Comparison of ENCODE assay signal across 13 cellular contexts in the genomic region with DNA sequence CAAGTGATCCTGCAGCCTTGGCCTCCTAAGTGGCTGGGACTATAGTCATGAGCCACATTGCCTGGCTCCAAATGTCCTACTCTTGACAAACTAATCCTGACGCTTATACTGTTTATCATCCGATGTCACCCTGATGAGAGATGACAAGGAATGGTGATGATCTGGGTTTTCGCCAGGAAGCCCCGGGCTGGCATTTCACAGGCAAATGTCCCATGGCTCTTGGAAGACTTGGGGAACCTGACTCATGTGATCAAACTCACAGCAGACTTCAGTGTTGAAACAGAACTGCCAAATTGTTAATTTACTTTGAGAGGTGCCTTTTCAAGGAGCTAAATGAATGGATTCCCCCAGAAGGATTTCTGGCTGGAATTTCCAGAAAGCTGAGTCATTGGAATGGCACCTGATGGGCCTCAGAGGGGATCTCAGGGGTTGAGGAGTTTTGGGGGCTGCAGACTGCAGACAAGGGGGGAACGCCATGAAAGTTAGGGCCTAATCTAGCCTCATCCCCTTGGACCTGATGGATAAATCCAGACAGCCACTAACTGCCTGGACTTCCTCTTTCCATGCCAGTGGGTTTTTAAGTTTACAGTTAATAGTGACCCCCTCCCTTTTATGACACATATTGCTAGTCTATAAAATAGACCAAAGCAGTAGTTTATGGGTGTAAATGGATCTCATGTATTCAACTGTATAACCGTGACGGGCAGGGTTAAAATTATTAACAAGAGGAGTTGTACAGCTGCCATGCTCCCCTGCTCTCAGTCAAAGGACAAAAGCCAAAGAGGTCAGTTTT.
DNase-seq lines count a peak whose midpoint lies in the region; ATAC-seq and TF ChIP-seq lines count a peak whose summit lies in the region.
"Had no signal": no experiment of that assay in that cellular context is flagged by ENCODE, and none has a peak within 500 bp of the region (broad histone marks: within the 10 kb centered on the region; RNA-seq: fewer than 3 reads in every experiment).

No MANE protein-coding gene starts in this region.

- ATAC-seq in CD4-positive, alpha-beta T cell (ENCODE audit: poor library complexity), result no peak
- ATAC-seq in GM18868 (IDR thresholded peaks at IDR 0.05; ENCODE audit: unreplicated experiment), result no peak
- ATAC-seq: activated CD4-positive, CD25-positive, alpha-beta regulatory T cell treated with anti-CD3 and anti-CD28 coated beads, Interleukin-2, amount 50 U/mL, for 24 hours; body of pancreas had no signal

- peaks cover 3% of the 10 kb centered on the region for H3K36me3 Mint-ChIP-seq in nephron (ENCODE audit: low read depth)
- H3K36me3 Mint-ChIP-seq in CD4-positive, alpha-beta T cell (ENCODE audit: low read depth), result no peaks in the 10 kb centered on the region

- no peaks in the 10 kb centered on the region for H3K9me3 ChIP-seq in CD4-positive, alpha-beta T cell (ENCODE audit: control insufficient read depth, low read length)
- H3K9me3 ChIP-seq: body of pancreas had no signal

- H3K4me1 Mint-ChIP-seq in nephron, result peaks cover 48% of the 10 kb centered on the region
- H3K4me1 Mint-ChIP-seq in CD4-positive, alpha-beta T cell (ENCODE audit: low read depth), result no peaks in the 10 kb centered on the region

- H3K4me3 ChIP-seq in NB4 (ENCODE audit: low read depth, low read length), result no peak overlapping the region
- H3K4me3 ChIP-seq: body of pancreas had no signal

- H3K27me3 ChIP-seq in CD4-positive, alpha-beta T cell (ENCODE audit: control insufficient read depth, insufficient read depth, low read length), result no peaks in the 10 kb centered on the region
- H3K27me3 ChIP-seq: body of pancreas had no signal

- DNase-seq in EL (peak; percentile 54), NB4 (ENCODE audit: low read depth) (peak; percentile 58), ecto neural progenitor cell (ENCODE audit: low spot score) (peak; percentile 32), T-helper 9 cell (no peak)
- no peak for DNase-seq in activated T-cell treated with anti-CD3 and anti-CD28 coated beads, Interleukin-2, amount 50 U/mL, for 48 hours
- no peak for DNase-seq in CD4-positive, alpha-beta T cell
- DNase-seq: body of pancreas, SHP77 treated with DMSO at 0.1 percent for 48 hours had no signal

- CTCF ChIA-PET in CD4-positive, alpha-beta T cell (lab: Charles Lee), result no interaction called here

- no peak overlapping the region for H3K4me3 Mint-ChIP-seq in nephron
- no peak overlapping the region for H3K4me3 Mint-ChIP-seq in CD4-positive, alpha-beta T cell
- H3K4me3 Mint-ChIP-seq: activated T-helper 1 cell treated with anti-CD3 and anti-CD28 coated beads, Interleukin-12 subunit alpha, Interleukin-12 subunit beta, Interleukin-2, Interleukin-4 antibody, amounts not matched to agents 30 ng/mL and 10 ng/mL and 1 ng/mL, durations not matched to agents 14 hours and 24 hours and 36 hours had no signal

- TF ChIP-seq POLR2A in NB4 (IDR thresholded peaks at IDR 0.05; ENCODE audit: extremely low read depth, insufficient read length), result no peak

- no peaks in the 10 kb centered on the region for H3K9me3 Mint-ChIP-seq in nephron
- no peaks in the 10 kb centered on the region for H3K9me3 Mint-ChIP-seq in CD4-positive, alpha-beta T cell
- H3K9me3 Mint-ChIP-seq: activated T-helper 1 cell treated with anti-CD3 and anti-CD28 coated beads, Interleukin-12 subunit alpha, Interleukin-12 subunit beta, Interleukin-2, Interleukin-4 antibody, amounts not matched to agents 30 ng/mL and 10 ng/mL and 1 ng/mL, durations not matched to agents 14 hours and 24 hours and 36 hours had no signal

- H3K27me3 Mint-ChIP-seq in nephron (ENCODE audit: low read depth), result peaks cover 6% of the 10 kb centered on the region
- no peaks in the 10 kb centered on the region for H3K27me3 Mint-ChIP-seq in CD4-positive, alpha-beta T cell

- H3K27ac ChIP-seq in CD4-positive, alpha-beta T cell (ENCODE audit: low read depth, low read length), result no peak overlapping the region
- H3K27ac ChIP-seq: body of pancreas, C4-2B had no signal

- POLR2A ChIA-PET in CD4-positive, alpha-beta T cell (lab: Charles Lee), result interaction anchor here (0.7 kb wide), 1 partner anchor 198 kb away, joined by 3 read pairs; no protein-coding TSS in a partner anchor

- peak overlapping the region; percentile 84 to 94 (median 87) for H3K27ac Mint-ChIP-seq in nephron
- H3K27ac Mint-ChIP-seq in CD4-positive, alpha-beta T cell, result no peak overlapping the region

- TF ChIP-seq CTCF in NB4 (IDR thresholded peaks at IDR 0.05; ENCODE audit: low read depth, low read length), result no peak
- TF ChIP-seq CTCF in nephron (IDR thresholded peaks at IDR 0.05; ENCODE audit: unreplicated experiment in 3 of 3), result no peak
- TF ChIP-seq CTCF in CD4-positive, alpha-beta T cell (IDR thresholded peaks at IDR 0.05), result no peak

- intact Hi-C loops in CD4-positive, alpha-beta T cell (cut with DNase I, micrococcal nuclease), result no loop called here

Comparison
In these comparisons a context has a peak if more than half of its experiments do, and no peak if none do; other contexts are left out.
1. DNase-seq: peak in EL (single experiment), NB4 (single experiment) and ecto neural progenitor cell (single experiment); none in activated T-cell treated with anti-CD3 and anti-CD28 coated beads, Interleukin-2, amount 50 U/mL, for 48 hours (0 of 2), T-helper 9 cell (single experiment) and CD4-positive, alpha-beta T cell (0 of 10).